8 cellular contexts compared by ENCODE assay signal in the genomic region with DNA sequence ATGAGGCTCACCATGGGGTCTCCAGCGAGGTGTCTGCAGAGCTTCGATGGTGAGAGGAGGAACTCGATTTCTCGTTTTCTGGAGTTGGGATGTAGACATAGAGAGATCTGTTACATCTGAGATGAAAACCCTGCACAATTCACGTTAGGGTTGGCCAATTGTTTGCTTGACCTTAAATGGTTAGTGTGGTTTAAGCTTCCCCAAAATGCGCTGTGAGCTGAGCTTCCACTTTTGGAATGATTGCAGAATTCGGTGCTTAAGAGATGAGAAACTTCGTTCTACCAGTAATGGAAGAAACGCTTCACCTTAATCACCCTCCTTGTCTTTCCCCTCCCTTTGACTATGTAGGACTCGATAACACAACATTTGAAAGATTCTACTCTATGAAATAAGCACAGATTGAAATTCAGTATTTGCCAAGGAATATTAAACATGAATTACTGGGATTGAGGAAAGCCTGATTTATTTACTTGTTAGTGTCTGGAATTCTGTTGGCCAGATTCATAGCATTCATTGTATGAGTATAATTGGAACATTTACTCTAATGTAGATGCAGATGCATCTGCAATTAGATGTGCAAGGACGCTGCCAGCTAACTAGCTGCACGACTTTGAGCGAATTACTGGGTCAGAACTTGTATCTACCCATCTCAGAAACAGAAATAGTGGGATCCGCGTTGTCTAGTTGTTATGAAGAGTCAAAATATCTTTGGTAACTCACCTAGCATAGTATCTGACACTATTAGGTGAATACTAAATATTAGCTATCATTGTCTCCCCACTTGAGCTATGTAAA. TPM values are rescaled to one million over a fixed set of nuclear protein-coding genes. Genes with fewer than 3 reads are reported as not detected.
DNase-seq lines count a peak whose midpoint lies in the region; ATAC-seq and TF ChIP-seq lines count a peak whose summit lies in the region.

No MANE protein-coding gene starts in this region.

- POLR2A ChIA-PET in HEK293T (lab: Yijun Ruan, JAX) = interaction anchor here (0.8 to 2.6 kb wide), 6 partner anchors 9 to 184 kb away, joined by 3 to 13 read pairs (median 4); no protein-coding TSS in a partner anchor

- no peaks in the 10 kb centered on the region for H3K36me3 ChIP-seq in MM.1S (replicated peaks; ENCODE audit: insufficient read depth, low read length)

- H3K79me2 ChIP-seq in MM.1S (ENCODE audit: low read length) = peaks cover 24% of the 10 kb centered on the region

- in situ Hi-C loops in astrocyte of the spinal cord (cut with HindIII; ENCODE audit: low sequenced_read_pairs) = no loop called here

- H3K27me3 ChIP-seq in MM.1S (replicated peaks; ENCODE audit: insufficient read depth, low read length) = no peaks in the 10 kb centered on the region

- H2AFZ ChIP-seq in MM.1S (ENCODE audit: low read length) = peak overlapping the region; percentile 83

- H3K4me2 ChIP-seq in MM.1S (ENCODE audit: low read depth, low read length) = peak overlapping the region; percentile 98

- ATAC-seq in GM18502 (IDR thresholded peaks at IDR 0.05; ENCODE audit: poor library complexity, unreplicated experiment) = peak; percentile 4
- ATAC-seq in left lobe of liver = peak; percentile 4
- no peak for ATAC-seq in GM21723 (IDR thresholded peaks at IDR 0.05; ENCODE audit: unreplicated experiment)

- DNase-seq in AG09309 (ENCODE audit: low read depth) (no peak), MM.1S (no peak), astrocyte of the spinal cord (ENCODE audit: low read depth, low spot score) (peak; percentile 78), left lobe of liver (ENCODE audit: low spot score) (no peak), substantia nigra (lab: John Stamatoyannopoulos, UW) (peak in 7 of 49 donors; percentile 4 to 75 (median 55)), HEK293T (ENCODE audit: extremely low spot score) (no peak)

- H3K27ac ChIP-seq in MM.1S (ENCODE audit: low read length) = peak overlapping the region; percentile 33; the same call in 1 of the 2 replicates
- H3K27ac ChIP-seq in substantia nigra (ENCODE audit: low read depth, low read length, poor library complexity, severe bottlenecking) = peak overlapping the region; percentile 99

- H3K9ac ChIP-seq in MM.1S (ENCODE audit: low read length) = peak overlapping the region; percentile 55; the same call in 1 of the 2 replicates

- H3K9me2 ChIP-seq in MM.1S (replicated peaks; ENCODE audit: insufficient read depth, low read length) = no peaks in the 10 kb centered on the region

- H3K4me3 ChIP-seq in AG09309 (ENCODE audit: control insufficient read depth, low read depth, low read length) = peak overlapping the region; percentile 54
- peak overlapping the region; percentile 80 for H3K4me3 ChIP-seq in MM.1S (ENCODE audit: low read length)
- peak overlapping the region; percentile 45 for H3K4me3 ChIP-seq in astrocyte of the spinal cord (ENCODE audit: low read depth, low read length)

- H3K9me3 ChIP-seq in MM.1S (replicated peaks; ENCODE audit: insufficient read depth, low read length) = no peaks in the 10 kb centered on the region

- no peaks in the 10 kb centered on the region for H4K20me1 ChIP-seq in MM.1S (ENCODE audit: insufficient read depth, low read length)

- TF ChIP-seq CTCF in AG09309 (IDR thresholded peaks at IDR 0.05; ENCODE audit: control insufficient read depth, insufficient read depth, low read depth, low read length, missing control alignments) (no peak), MM.1S (IDR thresholded peaks at IDR 0.05; ENCODE audit: low read length) (no peak), astrocyte of the spinal cord (IDR thresholded peaks at IDR 0.05; ENCODE audit: low read depth, low read length) (no peak)

- H3F3A ChIP-seq in MM.1S (ENCODE audit: insufficient read depth, low read length) = peaks cover 9% of the 10 kb centered on the region; the same call in 1 of the 2 replicates

- CTCF ChIA-PET in HEK293T (lab: Yijun Ruan, JAX) = interaction anchor here (0.6 kb wide), 1 partner anchor 242 kb away, joined by 5 read pairs; no protein-coding TSS in a partner anchor

- peaks cover 19% of the 10 kb centered on the region for H3K4me1 ChIP-seq in MM.1S (ENCODE audit: low read length)

TF ChIP-seq in HEK293T, 16 proteins besides CTCF, POLR2A, EP300 and RAD21:
- no peak for TF ChIP-seq CTBP1 (IDR thresholded peaks at IDR 0.05; ENCODE audit: borderline replicate concordance)
- TF ChIP-seq BHLHE40 (IDR thresholded peaks at IDR 0.05; ENCODE audit: borderline replicate concordance) = no peak
- no peak for TF ChIP-seq HDGF (IDR thresholded peaks at IDR 0.05; ENCODE audit: borderline replicate concordance)
- TF ChIP-seq LEF1 (IDR thresholded peaks at IDR 0.05; ENCODE audit: borderline replicate concordance) = no peak
- no peak for TF ChIP-seq FOXM1 (IDR thresholded peaks at IDR 0.05; ENCODE audit: borderline replicate concordance)
- no peak for TF ChIP-seq NFRKB (IDR thresholded peaks at IDR 0.05)
- TF ChIP-seq L3MBTL2 (conservative IDR thresholded peaks at IDR 0.05) = no peak
- TF ChIP-seq SUZ12 (IDR thresholded peaks at IDR 0.05) = no peak
- no peak for TF ChIP-seq FOXA1 (IDR thresholded peaks at IDR 0.05)
- no peak for TF ChIP-seq FOXK2 (IDR thresholded peaks at IDR 0.05)
- no peak for TF ChIP-seq ARNT (IDR thresholded peaks at IDR 0.05)

RNA-seq across cellular contexts. Expression of gene KLF7, which starts 1.6 kb away (rescaled TPM):
- total RNA-seq in left lobe of liver = 9.7 TPM
